In genomic region chr1:176118985-176119384, GRCh38 we compare ENCODE assay signal across 1 cellular context.
TF ChIP-seq lines count a peak whose summit lies in the region.

No MANE protein-coding gene starts in this region.

TF ChIP-seq in SK-N-SH treated with all-trans-retinoic acid at 6 μM for 48 hours, 23 proteins besides CTCF, POLR2A, EP300 and RAD21 (continued from another document):
- TF ChIP-seq TSHZ2 (CRISPR knock-in tag; IDR thresholded peaks at IDR 0.05): no peak
- TF ChIP-seq TCF4 (CRISPR knock-in tag; IDR thresholded peaks at IDR 0.05; ENCODE audit: borderline replicate concordance): no peak
- no peak for TF ChIP-seq SNAI2 (CRISPR knock-in tag; IDR thresholded peaks at IDR 0.05)
- TF ChIP-seq ESRRG (CRISPR knock-in tag; IDR thresholded peaks at IDR 0.05): no peak
- no peak for TF ChIP-seq TOX (CRISPR knock-in tag; IDR thresholded peaks at IDR 0.05; ENCODE audit: borderline replicate concordance)
- no peak for TF ChIP-seq ZNF8 (CRISPR knock-in tag; IDR thresholded peaks at IDR 0.05)
- no peak for TF ChIP-seq POU6F1 (CRISPR knock-in tag; IDR thresholded peaks at IDR 0.05; ENCODE audit: borderline replicate concordance, low read depth)
- TF ChIP-seq ZFP30 (CRISPR knock-in tag; IDR thresholded peaks at IDR 0.05): no peak
- TF ChIP-seq CSDC2 (CRISPR knock-in tag; IDR thresholded peaks at IDR 0.05): no peak
- no peak for TF ChIP-seq ZNF565 (CRISPR knock-in tag; conservative IDR thresholded peaks at IDR 0.05; ENCODE audit: low read depth)
- no peak for TF ChIP-seq PATZ1 (CRISPR knock-in tag; IDR thresholded peaks at IDR 0.05; ENCODE audit: borderline replicate concordance)
- no peak for TF ChIP-seq CREB5 (CRISPR knock-in tag; IDR thresholded peaks at IDR 0.05; ENCODE audit: low read depth)
